10 cellular contexts compared by ENCODE assay signal in genomic region chr17:41777579-41778188, GRCh38. TPM values are rescaled to one million over a fixed set of nuclear protein-coding genes. Genes with fewer than 3 reads are reported as not detected.
DNase-seq lines count a peak whose midpoint lies in the region; ATAC-seq and TF ChIP-seq lines count a peak whose summit lies in the region.
"Had no signal": no experiment of that assay in that cellular context is flagged by ENCODE, and none has a peak within 500 bp of the region (broad histone marks: within the 10 kb centered on the region; RNA-seq: fewer than 3 reads in every experiment).

No MANE protein-coding gene starts in this region.

- no peaks in the 10 kb centered on the region for H4K20me1 ChIP-seq in fibroblast of lung (ENCODE audit: control insufficient read depth, extremely low read depth, insufficient read depth, low read length)

- H3K79me2 ChIP-seq in fibroblast of lung (ENCODE audit: control insufficient read depth, insufficient read depth, low read length), result no peaks in the 10 kb centered on the region

- H3K4me3 ChIP-seq in fibroblast of lung (replicated peaks in 1 of 4; ENCODE audit: control extremely low read depth in 1 of 4, insufficient read depth in 1 of 4, low read depth in 3 of 4, low read length in 4 of 4), result peak overlapping the region in 1 of 4 experiments; percentile 14

- no peaks in the 10 kb centered on the region for H3K4me1 Mint-ChIP-seq in activated T-helper 1 cell treated with anti-CD3 and anti-CD28 coated beads, Interleukin-12 subunit alpha, Interleukin-12 subunit beta, Interleukin-2, Interleukin-4 antibody, amounts not matched to agents 30 ng/mL and 10 ng/mL and 1 ng/mL, durations not matched to agents 14 hours and 24 hours and 36 hours (ENCODE audit: low read depth)

- H3K9me3 Mint-ChIP-seq in activated T-helper 1 cell treated with anti-CD3 and anti-CD28 coated beads, Interleukin-12 subunit alpha, Interleukin-12 subunit beta, Interleukin-2, Interleukin-4 antibody, amounts not matched to agents 30 ng/mL and 10 ng/mL and 1 ng/mL, durations not matched to agents 14 hours and 24 hours and 36 hours, result no peaks in the 10 kb centered on the region
- H3K9me3 Mint-ChIP-seq: naive B cell had no signal

- peaks cover 19% of the 10 kb centered on the region for H3K4me1 ChIP-seq in fibroblast of lung (ENCODE audit: control insufficient read depth, extremely low read depth, insufficient read depth, low read length)

- no peaks in the 10 kb centered on the region for H3K36me3 Mint-ChIP-seq in activated T-helper 1 cell treated with anti-CD3 and anti-CD28 coated beads, Interleukin-12 subunit alpha, Interleukin-12 subunit beta, Interleukin-2, Interleukin-4 antibody, amounts not matched to agents 30 ng/mL and 10 ng/mL and 1 ng/mL, durations not matched to agents 14 hours and 24 hours and 36 hours (ENCODE audit: low read depth)

- DNase-seq in GOT3 (lab: John Stamatoyannopoulos, UW) (peak; percentile 18), fibroblast of lung (ENCODE audit: low read depth in 2 of 2) (peak; percentile 94 to 98), nucleus accumbens (lab: John Stamatoyannopoulos, UW) (peak in 38 of 56 donors; percentile 10 to 76 (median 47)), SKM-1 treated with dmso at 0.1 percent for 144 hours (lab: John Stamatoyannopoulos, UW; ENCODE audit: unreplicated experiment) (no peak), HPDE6-E6E7 (ENCODE audit: extremely low spot score) (no peak)
- no peak for DNase-seq in activated T-helper 1 cell treated with anti-CD3 and anti-CD28 coated beads, Interleukin-12 subunit alpha, Interleukin-12 subunit beta, Interleukin-2, Interleukin-4 antibody, amounts not matched to agents 30 ng/mL and 10 ng/mL and 1 ng/mL, durations not matched to agents 14 hours and 24 hours and 36 hours (ENCODE audit: low spot score)
- DNase-seq: naive B cell had no signal

- H3K36me3 ChIP-seq in fibroblast of lung (ENCODE audit: control insufficient read depth, insufficient read depth, low read length), result no peaks in the 10 kb centered on the region

- no peaks in the 10 kb centered on the region for H3K27me3 ChIP-seq in fibroblast of lung (ENCODE audit: control insufficient read depth, insufficient read depth, low read length)

- H3K27me3 Mint-ChIP-seq in activated T-helper 1 cell treated with anti-CD3 and anti-CD28 coated beads, Interleukin-12 subunit alpha, Interleukin-12 subunit beta, Interleukin-2, Interleukin-4 antibody, amounts not matched to agents 30 ng/mL and 10 ng/mL and 1 ng/mL, durations not matched to agents 14 hours and 24 hours and 36 hours (ENCODE audit: insufficient read depth), result peaks cover 7% of the 10 kb centered on the region
- H3K27me3 Mint-ChIP-seq: naive B cell had no signal

- no peak overlapping the region for H3K4me3 Mint-ChIP-seq in activated T-helper 1 cell treated with anti-CD3 and anti-CD28 coated beads, Interleukin-12 subunit alpha, Interleukin-12 subunit beta, Interleukin-2, Interleukin-4 antibody, amounts not matched to agents 30 ng/mL and 10 ng/mL and 1 ng/mL, durations not matched to agents 14 hours and 24 hours and 36 hours

- no peak for ATAC-seq in HG03442 (IDR thresholded peaks at IDR 0.05; ENCODE audit: unreplicated experiment)

- peak overlapping the region; percentile 80 for H3K4me2 ChIP-seq in fibroblast of lung (ENCODE audit: extremely low read depth, insufficient read depth, low read length)

- H3K27ac ChIP-seq in fibroblast of lung (ENCODE audit: insufficient read depth, low read length), result peak overlapping the region; percentile 72
- H3K27ac ChIP-seq: HL-60 had no signal

- H3K27ac Mint-ChIP-seq in activated T-helper 1 cell treated with anti-CD3 and anti-CD28 coated beads, Interleukin-12 subunit alpha, Interleukin-12 subunit beta, Interleukin-2, Interleukin-4 antibody, amounts not matched to agents 30 ng/mL and 10 ng/mL and 1 ng/mL, durations not matched to agents 14 hours and 24 hours and 36 hours, result no peak overlapping the region

- no peaks in the 10 kb centered on the region for H3K9me3 ChIP-seq in fibroblast of lung (ENCODE audit: control insufficient read depth, insufficient read depth, low read depth, low read length)

- H3K9ac ChIP-seq in fibroblast of lung (ENCODE audit: insufficient read depth, low read length), result no peak overlapping the region

- H2AFZ ChIP-seq in fibroblast of lung (ENCODE audit: low read length), result no peak overlapping the region

- TF ChIP-seq CTCF in fibroblast of lung (conservative IDR thresholded peaks at IDR 0.05 in 1 of 2, IDR thresholded peaks at IDR 0.05 in 1 of 2; ENCODE audit: low read depth in 1 of 2, low read length in 2 of 2), result peak in 1 of 2 donors; percentile 25

- intact Hi-C loops in activated T-helper 1 cell treated with anti-CD3 and anti-CD28 coated beads, Interleukin-12 subunit alpha, Interleukin-12 subunit beta, Interleukin-2, Interleukin-4 antibody, amounts not matched to agents 30 ng/mL and 10 ng/mL and 1 ng/mL, durations not matched to agents 14 hours and 24 hours and 36 hours (cut with micrococcal nuclease), result no loop called here

TF ChIP-seq in PFSK-1, 5 proteins besides CTCF, POLR2A, EP300 and RAD21 (continues in another document):
- peak; percentile 94 for TF ChIP-seq FOXP2 (optimal IDR thresholded peaks at IDR 0.05; ENCODE audit: borderline replicate concordance, extremely low read depth, extremely low read length, insufficient read depth)
- peak; percentile 85; the same call in 1 of the 2 replicates for TF ChIP-seq SIN3A (IDR thresholded peaks at IDR 0.05; ENCODE audit: borderline replicate concordance, insufficient read depth, low read length)
- no peak for TF ChIP-seq TAF1 (IDR thresholded peaks at IDR 0.05; ENCODE audit: borderline replicate concordance, insufficient read depth, low read length)
- TF ChIP-seq POLR2AphosphoS5 (IDR thresholded peaks at IDR 0.05; ENCODE audit: low read depth, low read length), result peak; percentile 56

RNA-seq across cellular contexts. Expression of gene JUP, which starts 8.8 kb away (rescaled TPM):
- 55.9 TPM for polyA plus RNA-seq in PFSK-1 (2012; ENCODE audit: insufficient read length, low read depth)
- 6.4 and 13.2 TPM in 2 replicates for total RNA-seq in fibroblast of lung
- 3.2 and 12.6 TPM in 2 replicates for polyA plus RNA-seq in fibroblast of lung
- 11.4 and 32.0 TPM in 2 replicates for polyA plus RNA-seq in fibroblast of lung (2012)
- polyA minus RNA-seq in fibroblast of lung (ENCODE audit: low replicate concordance), result 27.7 and 74.6 TPM in 2 replicates
- total RNA-seq in activated T-helper 1 cell treated with anti-CD3 and anti-CD28 coated beads, Interleukin-12 subunit alpha, Interleukin-12 subunit beta, Interleukin-2, Interleukin-4 antibody, amounts not matched to agents 30 ng/mL and 10 ng/mL and 1 ng/mL, durations not matched to agents 14 hours and 24 hours and 36 hours, result 0.12 and 0.39 TPM in 2 replicates

RNA-seq across cellular contexts. Expression of gene P3H4, which starts 34.1 kb away (rescaled TPM):
- polyA plus RNA-seq in PFSK-1 (2012; ENCODE audit: insufficient read length, low read depth), result 109 TPM
- 36.8 and 42.1 TPM in 2 replicates for total RNA-seq in fibroblast of lung
- polyA plus RNA-seq in fibroblast of lung, result 29.1 and 37.0 TPM in 2 replicates
- polyA plus RNA-seq in fibroblast of lung (2012), result 30.8 and 43.3 TPM in 2 replicates
- polyA minus RNA-seq in fibroblast of lung (ENCODE audit: low replicate concordance), result 23.6 and 31.5 TPM in 2 replicates
- total RNA-seq in activated T-helper 1 cell treated with anti-CD3 and anti-CD28 coated beads, Interleukin-12 subunit alpha, Interleukin-12 subunit beta, Interleukin-2, Interleukin-4 antibody, amounts not matched to agents 30 ng/mL and 10 ng/mL and 1 ng/mL, durations not matched to agents 14 hours and 24 hours and 36 hours, result 4.1 and 5.0 TPM in 2 replicates

RNA-seq across cellular contexts. Expression of gene FKBP10, which starts 35.1 kb away (rescaled TPM):
- polyA plus RNA-seq in PFSK-1 (2012; ENCODE audit: insufficient read length, low read depth), result 782 TPM
- 182 and 211 TPM in 2 replicates for total RNA-seq in fibroblast of lung
- polyA plus RNA-seq in fibroblast of lung, result 242 and 262 TPM in 2 replicates
- polyA plus RNA-seq in fibroblast of lung (2012), result 225 and 257 TPM in 2 replicates
- 224 and 295 TPM in 2 replicates for polyA minus RNA-seq in fibroblast of lung (ENCODE audit: low replicate concordance)
- 0.62 and 1.1 TPM in 2 replicates for total RNA-seq in activated T-helper 1 cell treated with anti-CD3 and anti-CD28 coated beads, Interleukin-12 subunit alpha, Interleukin-12 subunit beta, Interleukin-2, Interleukin-4 antibody, amounts not matched to agents 30 ng/mL and 10 ng/mL and 1 ng/mL, durations not matched to agents 14 hours and 24 hours and 36 hours

RNA-seq across cellular contexts. Expression of gene HAP1, which starts 43.2 kb away (rescaled TPM):
- 1.7 TPM for polyA plus RNA-seq in PFSK-1 (2012; ENCODE audit: insufficient read length, low read depth)
- total RNA-seq in fibroblast of lung, result 0.17 and 0.26 TPM in 2 replicates
- 0.01 and 0.02 TPM in 2 replicates for polyA plus RNA-seq in fibroblast of lung
- polyA plus RNA-seq in fibroblast of lung (2012), result not detected in 2 replicates
- not detected in 2 replicates for polyA minus RNA-seq in fibroblast of lung (ENCODE audit: low replicate concordance)
- not detected in 2 replicates for total RNA-seq in activated T-helper 1 cell treated with anti-CD3 and anti-CD28 coated beads, Interleukin-12 subunit alpha, Interleukin-12 subunit beta, Interleukin-2, Interleukin-4 antibody, amounts not matched to agents 30 ng/mL and 10 ng/mL and 1 ng/mL, durations not matched to agents 14 hours and 24 hours and 36 hours

RNA-seq across cellular contexts. Expression of gene NT5C3B, which starts 58.3 kb away (rescaled TPM):
- 183 TPM for polyA plus RNA-seq in PFSK-1 (2012; ENCODE audit: insufficient read length, low read depth)
- 61.9 and 88.1 TPM in 2 replicates for total RNA-seq in fibroblast of lung
- polyA plus RNA-seq in fibroblast of lung, result 83.5 and 101 TPM in 2 replicates
- polyA plus RNA-seq in fibroblast of lung (2012), result 58.5 and 81.4 TPM in 2 replicates
- polyA minus RNA-seq in fibroblast of lung (ENCODE audit: low replicate concordance), result 22.6 and 33.2 TPM in 2 replicates
- 40.8 and 44.5 TPM in 2 replicates for total RNA-seq in activated T-helper 1 cell treated with anti-CD3 and anti-CD28 coated beads, Interleukin-12 subunit alpha, Interleukin-12 subunit beta, Interleukin-2, Interleukin-4 antibody, amounts not matched to agents 30 ng/mL and 10 ng/mL and 1 ng/mL, durations not matched to agents 14 hours and 24 hours and 36 hours

Comparison
In these comparisons a context has a peak if more than half of its experiments do, and no peak if none do; other contexts are left out.
1. DNase-seq: peak in GOT3 (single experiment), fibroblast of lung (2 of 2) and nucleus accumbens (38 of 56); none in activated T-helper 1 cell treated with anti-CD3 and anti-CD28 coated beads, Interleukin-12 subunit alpha, Interleukin-12 subunit beta, Interleukin-2, Interleukin-4 antibody, amounts not matched to agents 30 ng/mL and 10 ng/mL and 1 ng/mL, durations not matched to agents 14 hours and 24 hours and 36 hours (single experiment), SKM-1 treated with dmso at 0.1 percent for 144 hours (single experiment) and HPDE6-E6E7 (single experiment).
2. RNA of gene FKBP10, which starts 35.1 kb away (total RNA-seq): 182 to 211 TPM in fibroblast of lung; 0.62 to 1.1 TPM in activated T-helper 1 cell treated with anti-CD3 and anti-CD28 coated beads, Interleukin-12 subunit alpha, Interleukin-12 subunit beta, Interleukin-2, Interleukin-4 antibody, amounts not matched to agents 30 ng/mL and 10 ng/mL and 1 ng/mL, durations not matched to agents 14 hours and 24 hours and 36 hours; every median in the first group is over 10 times any median in the second.